27 cellular contexts compared by ENCODE assay signal in the genomic region with DNA sequence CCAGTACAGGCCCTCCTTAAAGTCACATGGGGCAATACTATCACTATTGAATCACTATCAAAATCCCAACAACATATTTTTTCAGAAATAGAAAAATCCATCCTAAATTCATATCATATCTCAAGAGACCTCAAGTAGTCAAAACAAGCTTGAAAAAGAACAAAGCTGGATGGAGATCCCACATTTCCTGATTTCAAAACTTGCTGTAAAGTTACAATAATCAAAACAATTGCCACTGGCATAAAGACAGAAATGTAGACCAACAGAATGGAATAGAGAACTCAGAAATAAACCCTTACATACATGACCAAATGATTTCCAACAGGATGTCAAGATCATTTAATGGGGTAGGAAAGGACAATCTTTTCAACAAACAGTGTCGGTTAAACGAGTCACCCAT.
"Had no signal": no experiment of that assay in that cellular context is flagged by ENCODE, and none has a peak within 500 bp of the region (broad histone marks: within the 10 kb centered on the region; RNA-seq: fewer than 3 reads in every experiment).

No MANE protein-coding gene starts in this region.

- H3K4me1 ChIP-seq: colonic mucosa had no signal

- H3K9me3 ChIP-seq: body of pancreas, colonic mucosa, esophagus squamous epithelium, gastrocnemius medialis, heart left ventricle had no signal

- H3K36me3 ChIP-seq: cardiac muscle cell, colonic mucosa, esophagus squamous epithelium, gastrocnemius medialis, heart left ventricle had no signal

- H3K4me3 ChIP-seq: body of pancreas, cardiac muscle cell, colonic mucosa, esophagus squamous epithelium, gastrocnemius medialis, heart left ventricle had no signal

- DNase-seq: activated CD4-positive, alpha-beta memory T cell treated with anti-CD3 and anti-CD28 coated beads, Interleukin-2, amount 10 ng/mL, durations not matched to agents 7 days and 5 days; activated CD4-positive, alpha-beta T cell treated with anti-CD3 and anti-CD28 coated beads for 1 hour; activated CD4-positive, alpha-beta T cell treated with anti-CD3 and anti-CD28 coated beads for 4 hours; activated CD4-positive, alpha-beta T cell treated with anti-CD3 and anti-CD28 coated beads, Interleukin-2, amount 10 ng/mL, durations not matched to agents 7 days and 5 days; activated CD4-positive, alpha-beta T cell treated with anti-CD3 and anti-CD28 coated beads, Interleukin-2, amount 50 U/mL, for 4 hours; activated CD8-positive, alpha-beta memory T cell treated with anti-CD3 and anti-CD28 coated beads, Interleukin-2, amount 50 U/mL, for 48 hours; activated gamma-delta T cell; activated naive CD4-positive, alpha-beta T cell; activated naive CD4-positive, alpha-beta T cell treated with anti-CD3 and anti-CD28 coated beads, Interleukin-2, amount 10 ng/mL, durations not matched to agents 7 days and 5 days; activated naive CD8-positive, alpha-beta T cell treated with anti-CD3 and anti-CD28 coated beads, Interleukin-2, amount 10 ng/mL, durations not matched to agents 7 days and 5 days; activated T-cell treated with anti-CD3 and anti-CD28 coated beads for 4 hours; activated T-cell treated with anti-CD3 and anti-CD28 coated beads, Interleukin-2, amount 50 U/mL, for 24 hours; activated T-cell treated with anti-CD3 and anti-CD28 coated beads, Interleukin-2, amount 50 U/mL, for 72 hours; amniotic stem cell; body of pancreas; central memory CD4-positive, alpha-beta T cell; cerebellar nuclear complex; colonic mucosa; effector CD8-positive, alpha-beta T cell; esophagus squamous epithelium; foreskin keratinocyte; gastrocnemius medialis; glutamatergic neuron; heart left ventricle; T-helper 1 cell; T-helper 2 cell had no signal

- H3K27me3 ChIP-seq: body of pancreas, cardiac muscle cell, colonic mucosa, esophagus squamous epithelium, foreskin keratinocyte, gastrocnemius medialis, heart left ventricle had no signal
